In genomic region chr3:35965908-35966307, GRCh38 we compare ENCODE assay signal across 9 cellular contexts.
DNase-seq lines count a peak whose midpoint lies in the region; ATAC-seq and TF ChIP-seq lines count a peak whose summit lies in the region.
"Had no signal": no experiment of that assay in that cellular context is flagged by ENCODE, and none has a peak within 500 bp of the region (broad histone marks: within the 10 kb centered on the region; RNA-seq: fewer than 3 reads in every experiment).

No MANE protein-coding gene starts in this region.

- H3K27me3 Mint-ChIP-seq in activated T-helper 17 cell treated with anti-CD3 and anti-CD28 coated beads, Interleukin-2, amount 50 U/mL, for 72 hours, result no peaks in the 10 kb centered on the region
- H3K27me3 Mint-ChIP-seq in activated CD4-positive, alpha-beta memory T cell treated with anti-CD3 and anti-CD28 coated beads, Interleukin-2, amount 10 ng/mL, durations not matched to agents 7 days and 5 days, result no peaks in the 10 kb centered on the region
- H3K27me3 Mint-ChIP-seq: activated naive CD8-positive, alpha-beta T cell treated with anti-CD3 and anti-CD28 coated beads, Interleukin-2, amount 10 ng/mL, durations not matched to agents 7 days and 5 days had no signal

- no peaks in the 10 kb centered on the region for H3K9me3 Mint-ChIP-seq in activated T-helper 17 cell treated with anti-CD3 and anti-CD28 coated beads, Interleukin-2, amount 50 U/mL, for 72 hours
- no peaks in the 10 kb centered on the region for H3K9me3 Mint-ChIP-seq in activated CD4-positive, alpha-beta memory T cell treated with anti-CD3 and anti-CD28 coated beads, Interleukin-2, amount 10 ng/mL, durations not matched to agents 7 days and 5 days
- H3K9me3 Mint-ChIP-seq: activated naive CD8-positive, alpha-beta T cell treated with anti-CD3 and anti-CD28 coated beads, Interleukin-2, amount 10 ng/mL, durations not matched to agents 7 days and 5 days had no signal

- H4K20me1 ChIP-seq in Loucy (ENCODE audit: insufficient read depth, low read length, poor library complexity, severe bottlenecking), result no peaks in the 10 kb centered on the region

- no peaks in the 10 kb centered on the region for H3K4me1 Mint-ChIP-seq in activated T-helper 17 cell treated with anti-CD3 and anti-CD28 coated beads, Interleukin-2, amount 50 U/mL, for 72 hours
- no peaks in the 10 kb centered on the region for H3K4me1 Mint-ChIP-seq in activated CD4-positive, alpha-beta memory T cell treated with anti-CD3 and anti-CD28 coated beads, Interleukin-2, amount 10 ng/mL, durations not matched to agents 7 days and 5 days
- H3K4me1 Mint-ChIP-seq: activated naive CD8-positive, alpha-beta T cell treated with anti-CD3 and anti-CD28 coated beads, Interleukin-2, amount 10 ng/mL, durations not matched to agents 7 days and 5 days had no signal

- H3K79me2 ChIP-seq in Loucy (ENCODE audit: insufficient read depth, low read length), result no peaks in the 10 kb centered on the region

- H3K4me1 ChIP-seq in Loucy (ENCODE audit: insufficient read depth, low read length, poor library complexity, severe bottlenecking), result peaks cover 38% of the 10 kb centered on the region
- peaks cover 12% of the 10 kb centered on the region for H3K4me1 ChIP-seq in adipocyte (ENCODE audit: control insufficient read depth, insufficient read depth, low read length)

- no peaks in the 10 kb centered on the region for H3K36me3 Mint-ChIP-seq in activated T-helper 17 cell treated with anti-CD3 and anti-CD28 coated beads, Interleukin-2, amount 50 U/mL, for 72 hours (ENCODE audit: low read depth)
- H3K36me3 Mint-ChIP-seq in activated CD4-positive, alpha-beta memory T cell treated with anti-CD3 and anti-CD28 coated beads, Interleukin-2, amount 10 ng/mL, durations not matched to agents 7 days and 5 days (ENCODE audit: low read depth), result no peaks in the 10 kb centered on the region
- H3K36me3 Mint-ChIP-seq: activated naive CD8-positive, alpha-beta T cell treated with anti-CD3 and anti-CD28 coated beads, Interleukin-2, amount 10 ng/mL, durations not matched to agents 7 days and 5 days had no signal

- no peaks in the 10 kb centered on the region for H3K9me3 ChIP-seq in Loucy (ENCODE audit: insufficient read depth, low read depth, low read length)
- no peaks in the 10 kb centered on the region for H3K9me3 ChIP-seq in adipocyte (ENCODE audit: control insufficient read depth, low read length)

- no peak overlapping the region for H3K9ac ChIP-seq in Loucy (ENCODE audit: low read depth, low read length, poor library complexity, severe bottlenecking)
- H3K9ac ChIP-seq in adipocyte (ENCODE audit: low read length), result no peak overlapping the region

- DNase-seq in NCI-H524 (lab: John Stamatoyannopoulos, UW) (peak; percentile 1 to 54), NCI-H524 treated with DMSO at 0.1 percent for 48 hours (lab: John Stamatoyannopoulos, UW) (no peak), adipocyte (ENCODE audit: low read depth) (peak; percentile 81), kidney glomerular epithelial cell (lab: John Stamatoyannopoulos, UW) (peak; percentile 42)
- no peak for DNase-seq in activated CD4-positive, alpha-beta memory T cell treated with anti-CD3 and anti-CD28 coated beads, Interleukin-2, amount 10 ng/mL, durations not matched to agents 7 days and 5 days
- DNase-seq in stimulated activated CD4-positive, alpha-beta T cell treated with anti-CD3 and anti-CD28 coated beads, Interleukin-4, amount 100 ng/mL, for 24 hours, result no peak
- DNase-seq: activated naive CD8-positive, alpha-beta T cell treated with anti-CD3 and anti-CD28 coated beads, Interleukin-2, amount 10 ng/mL, durations not matched to agents 7 days and 5 days had no signal

- H3K27me3 ChIP-seq in Loucy (ENCODE audit: insufficient read depth, low read length, poor library complexity, severe bottlenecking), result no peaks in the 10 kb centered on the region
- no peaks in the 10 kb centered on the region for H3K27me3 ChIP-seq in adipocyte (replicated peaks; ENCODE audit: control insufficient read depth, insufficient read depth, low read length)

- H2AFZ ChIP-seq in Loucy (ENCODE audit: low read length), result no peak overlapping the region

- no peaks in the 10 kb centered on the region for H3F3A ChIP-seq in Loucy (ENCODE audit: low read depth)

- no peak overlapping the region for H3K4me2 ChIP-seq in Loucy (ENCODE audit: low read depth, low read length, poor library complexity, severe bottlenecking)

- TF ChIP-seq CTCF in Loucy (conservative IDR thresholded peaks at IDR 0.05; ENCODE audit: low read length), result peak; percentile 87

- no peak overlapping the region for H3K4me3 Mint-ChIP-seq in activated T-helper 17 cell treated with anti-CD3 and anti-CD28 coated beads, Interleukin-2, amount 50 U/mL, for 72 hours
- H3K4me3 Mint-ChIP-seq in activated CD4-positive, alpha-beta memory T cell treated with anti-CD3 and anti-CD28 coated beads, Interleukin-2, amount 10 ng/mL, durations not matched to agents 7 days and 5 days, result no peak overlapping the region
- H3K4me3 Mint-ChIP-seq: activated naive CD8-positive, alpha-beta T cell treated with anti-CD3 and anti-CD28 coated beads, Interleukin-2, amount 10 ng/mL, durations not matched to agents 7 days and 5 days had no signal

- no peak overlapping the region for H3K4me3 ChIP-seq in Loucy (ENCODE audit: low read length, poor library complexity, severe bottlenecking)
- no peak overlapping the region for H3K4me3 ChIP-seq in adipocyte (ENCODE audit: low read length)

- POLR2A ChIA-PET in activated CD4-positive, alpha-beta memory T cell treated with anti-CD3 and anti-CD28 coated beads, Interleukin-2, amount 10 ng/mL, durations not matched to agents 7 days and 5 days (lab: Charles Lee), result no interaction called here

- H3K36me3 ChIP-seq in Loucy (ENCODE audit: insufficient read depth, low read length), result no peaks in the 10 kb centered on the region
- no peaks in the 10 kb centered on the region for H3K36me3 ChIP-seq in adipocyte (ENCODE audit: control insufficient read depth, insufficient read depth, low read length, severe bottlenecking)

- H3K27ac Mint-ChIP-seq in activated T-helper 17 cell treated with anti-CD3 and anti-CD28 coated beads, Interleukin-2, amount 50 U/mL, for 72 hours, result no peak overlapping the region
- no peak overlapping the region for H3K27ac Mint-ChIP-seq in activated CD4-positive, alpha-beta memory T cell treated with anti-CD3 and anti-CD28 coated beads, Interleukin-2, amount 10 ng/mL, durations not matched to agents 7 days and 5 days
- H3K27ac Mint-ChIP-seq: activated naive CD8-positive, alpha-beta T cell treated with anti-CD3 and anti-CD28 coated beads, Interleukin-2, amount 10 ng/mL, durations not matched to agents 7 days and 5 days had no signal

- H3K9me2 ChIP-seq in Loucy (replicated peaks; ENCODE audit: low read depth, low read length), result no peaks in the 10 kb centered on the region

- no peak for ATAC-seq in activated T-helper 17 cell treated with anti-CD3 and anti-CD28 coated beads, Interleukin-2, amount 50 U/mL, for 72 hours (replicated peaks)

- CTCF ChIA-PET in activated CD4-positive, alpha-beta memory T cell treated with anti-CD3 and anti-CD28 coated beads, Interleukin-2, amount 10 ng/mL, durations not matched to agents 7 days and 5 days (lab: Charles Lee), result interaction anchor here (1.9 kb wide), 1 partner anchor 735 kb away, joined by 5 read pairs; no protein-coding TSS in a partner anchor

Comparison
In these comparisons a context has a peak if more than half of its experiments do, and no peak if none do; other contexts are left out.
1. DNase-seq: peak in NCI-H524 (2 of 2), adipocyte (single experiment) and kidney glomerular epithelial cell (single experiment); none in NCI-H524 treated with DMSO at 0.1 percent for 48 hours (single experiment), activated CD4-positive, alpha-beta memory T cell treated with anti-CD3 and anti-CD28 coated beads, Interleukin-2, amount 10 ng/mL, durations not matched to agents 7 days and 5 days (single experiment) and stimulated activated CD4-positive, alpha-beta T cell treated with anti-CD3 and anti-CD28 coated beads, Interleukin-4, amount 100 ng/mL, for 24 hours (single experiment).